12 cellular contexts compared by ENCODE assay signal in the genomic region with DNA sequence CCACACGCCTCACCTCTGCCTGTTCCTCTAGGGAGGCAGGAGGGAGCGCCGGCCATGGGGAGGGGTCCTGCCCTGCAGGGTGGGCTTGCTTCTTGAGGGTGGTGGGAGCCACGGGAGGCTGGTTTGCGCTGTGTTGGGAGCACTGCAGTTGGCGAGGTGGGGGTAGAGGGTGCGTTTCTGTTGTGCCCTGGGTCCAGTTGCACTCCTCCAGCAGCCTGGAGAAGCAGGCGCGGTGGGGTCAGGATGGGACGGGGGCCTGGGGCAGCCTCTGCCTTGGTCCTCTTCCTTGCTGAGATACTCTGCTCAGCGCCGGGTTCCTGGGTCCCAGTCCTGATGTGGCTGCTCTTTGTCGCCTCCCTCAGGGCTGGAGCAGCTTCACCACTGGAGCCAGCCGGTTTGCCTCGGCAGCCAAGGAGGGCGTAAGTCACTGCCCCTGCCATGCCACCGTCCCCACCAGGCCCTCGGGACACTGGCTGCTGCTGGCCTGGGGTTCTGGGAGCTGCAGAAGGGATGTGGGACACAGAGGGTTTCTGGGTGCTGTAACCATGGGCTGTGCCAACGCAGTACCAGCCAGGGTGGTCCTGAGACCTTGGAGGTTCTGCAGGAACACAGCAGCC. TPM values are rescaled to one million over a fixed set of nuclear protein-coding genes. Genes with fewer than 3 reads are reported as not detected.
DNase-seq lines count a peak whose midpoint lies in the region; ATAC-seq and TF ChIP-seq lines count a peak whose summit lies in the region.
"Had no signal": no experiment of that assay in that cellular context is flagged by ENCODE, and none has a peak within 500 bp of the region (broad histone marks: within the 10 kb centered on the region; RNA-seq: fewer than 3 reads in every experiment).

No MANE protein-coding gene starts in this region.

- H3K36me3 Mint-ChIP-seq in Calu3 (ENCODE audit: insufficient read depth, unreplicated experiment) (peaks cover 60% of the 10 kb centered on the region), mesothelial cell of epicardium (peaks cover 2% of the 10 kb centered on the region)

- H3K4me1 Mint-ChIP-seq in Calu3 (ENCODE audit: low read depth, unreplicated experiment) (no peaks in the 10 kb centered on the region), mesothelial cell of epicardium (no peaks in the 10 kb centered on the region)

- H3K9me3 Mint-ChIP-seq in Calu3 (ENCODE audit: low read depth, unreplicated experiment) (no peaks in the 10 kb centered on the region), mesothelial cell of epicardium (no peaks in the 10 kb centered on the region)

- intact Hi-C loops in Calu3 (cut with micrococcal nuclease; ENCODE audit: unreplicated experiment), result no loop called here
- intact Hi-C loops in HCT116 (cut with micrococcal nuclease), result no loop called here

- H3K36me3 ChIP-seq in HCT116 (ENCODE audit: control insufficient read depth in 1 of 2, insufficient read depth in 2 of 2, low read length in 2 of 2), result peaks cover 29 to 35% of the 10 kb centered on the region in 2 experiments

- no TSS peak for BruUV-seq in Calu3 (replicated peaks; lab: Mats Ljungman, UMichigan)
- no TSS peak for BruUV-seq in HCT116 (replicated peaks; lab: Mats Ljungman, UMichigan)

- H3K4me3 Mint-ChIP-seq in Calu3 (ENCODE audit: low read depth, unreplicated experiment), result no peak overlapping the region
- no peak overlapping the region for H3K4me3 Mint-ChIP-seq in mesothelial cell of epicardium

- CTCF ChIA-PET in Calu3 (lab: Charles Lee), result interaction anchor here (1.7 kb wide), 1 partner anchor 57 kb away, joined by 6 read pairs; no protein-coding TSS in a partner anchor
- CTCF ChIA-PET in HCT116 (lab: Charles Lee), result interaction anchor here (1.8 kb wide), 1 partner anchor 57 kb away, joined by 10 read pairs; no protein-coding TSS in a partner anchor

- ATAC-seq in HCT116, result peak; percentile 80
- no peak for ATAC-seq in GM19463 (IDR thresholded peaks at IDR 0.05; ENCODE audit: unreplicated experiment)

- H3K27me3 ChIP-seq in HCT116 (ENCODE audit: insufficient read depth, low read length), result no peaks in the 10 kb centered on the region
- H3K27me3 ChIP-seq: stomach had no signal

- H3K27me3 Mint-ChIP-seq in Calu3 (ENCODE audit: unreplicated experiment), result no peaks in the 10 kb centered on the region
- H3K27me3 Mint-ChIP-seq in mesothelial cell of epicardium (ENCODE audit: low read depth), result no peaks in the 10 kb centered on the region

- no peaks in the 10 kb centered on the region for H4K20me1 ChIP-seq in HCT116 (ENCODE audit: insufficient read depth)

- no peak overlapping the region for H3K9ac ChIP-seq in HCT116 (ENCODE audit: low read length)

- RAD21 ChIA-PET in HCT116 (lab: Charles Lee; ENCODE audit: low non-redundant PET in 1 of 2, low total read pairs in 2 of 2, uncharacterized antibody in 2 of 2, unreplicated experiment in 2 of 2), result interaction anchor here in 1 of 2 experiments (1.0 kb wide), 1 partner anchor 58 kb away, joined by 3 read pairs; no protein-coding TSS in a partner anchor

- DNase-seq in Calu3, result no peak
- no peak for DNase-seq in HCT116 (ENCODE audit: low read depth, low spot score)
- DNase-seq in left kidney (ENCODE audit: low read depth, low spot score), result peak; percentile 30
- DNase-seq in mesothelial cell of epicardium (ENCODE audit: low spot score in 2 of 2, unreplicated experiment in 2 of 2), result no peak
- no peak for DNase-seq in activated T-cell treated with anti-CD3 and anti-CD28 coated beads, Interleukin-2, amount 50 U/mL, for 48 hours
- no peak for DNase-seq in SHP77 (lab: John Stamatoyannopoulos, UW)
- DNase-seq: head of caudate nucleus, NCI-H1930, stomach had no signal

- TF ChIP-seq CTCF in Calu3 (IDR thresholded peaks at IDR 0.05; ENCODE audit: unreplicated experiment) (peak; percentile 30), HCT116 (IDR thresholded peaks at IDR 0.05 in 2 of 3, conservative IDR thresholded peaks at IDR 0.05 in 1 of 3; ENCODE audit: borderline replicate concordance in 1 of 3, insufficient read depth in 1 of 3, low read depth in 2 of 3, low read length in 2 of 3) (peak in 2 of 3 experiments; percentile 55 to 56; a peak in 3 of 6 replicates), VCaP (conservative IDR thresholded peaks at IDR 0.05) (peak; percentile 58), mesothelial cell of epicardium (IDR thresholded peaks at IDR 0.05; ENCODE audit: unreplicated experiment) (no peak)

- no peak overlapping the region for H3K4me3 ChIP-seq in HCT116 (replicated peaks in 1 of 2; ENCODE audit: low read depth in 1 of 2, low read length in 2 of 2)
- H3K4me3 ChIP-seq: SK-N-MC, stomach had no signal

- no peaks in the 10 kb centered on the region for H3K9me2 ChIP-seq in HCT116 (ENCODE audit: insufficient read depth)

- H3K27ac ChIP-seq in HCT116 (ENCODE audit: low read depth, low read length) (no peak overlapping the region), VCaP (no peak overlapping the region)
- H3K27ac ChIP-seq: SK-N-MC, stomach had no signal

- no peak overlapping the region for H2AFZ ChIP-seq in HCT116 (ENCODE audit: low read depth, low read length, poor library complexity, severe bottlenecking)

- no peak for TF ChIP-seq RAD21 in HCT116 (IDR thresholded peaks at IDR 0.05; ENCODE audit: low read depth)

- POLR2A ChIA-PET in HCT116 (lab: Charles Lee), result interaction anchor here (1.4 kb wide), 1 partner anchor 8 kb away, joined by 3 read pairs; a partner anchor contains a TSS

- H3K27ac Mint-ChIP-seq in Calu3 (ENCODE audit: unreplicated experiment) (no peak overlapping the region), mesothelial cell of epicardium (no peak overlapping the region)

- no peak for TF ChIP-seq POLR2A in HCT116 (IDR thresholded peaks at IDR 0.05; ENCODE audit: borderline replicate concordance, extremely low read depth, insufficient read depth, insufficient read length)

- H3K4me2 ChIP-seq in HCT116 (ENCODE audit: low read length), result no peak overlapping the region

- H3K9me3 ChIP-seq in HCT116 (ENCODE audit: control insufficient read depth in 1 of 2, insufficient read depth in 1 of 2, low read depth in 1 of 2, low read length in 2 of 2), result no peaks in the 10 kb centered on the region
- H3K9me3 ChIP-seq: stomach had no signal

- H3K4me1 ChIP-seq in HCT116 (ENCODE audit: control insufficient read depth in 1 of 2, insufficient read depth in 2 of 2, low read length in 2 of 2), result no peaks in the 10 kb centered on the region
- H3K4me1 ChIP-seq: stomach had no signal

- peaks cover 17% of the 10 kb centered on the region for H3K79me2 ChIP-seq in HCT116 (ENCODE audit: insufficient read depth, low read length)

TF ChIP-seq in HCT116, 20 proteins besides CTCF, POLR2A, EP300 and RAD21 (continues in another document):
- TF ChIP-seq, protein P1, sequence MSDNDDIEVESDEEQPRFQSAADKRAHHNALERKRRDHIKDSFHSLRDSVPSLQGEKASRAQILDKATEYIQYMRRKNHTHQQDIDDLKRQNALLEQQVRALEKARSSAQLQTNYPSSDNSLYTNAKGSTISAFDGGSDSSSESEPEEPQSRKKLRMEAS (IDR thresholded peaks at IDR 0.05), result no peak
- no peak for TF ChIP-seq EGR1 (IDR thresholded peaks at IDR 0.05; ENCODE audit: low read depth)
- TF ChIP-seq TCF7L2 (IDR thresholded peaks at IDR 0.05; ENCODE audit: borderline replicate concordance, extremely low read depth, insufficient read depth, insufficient read length), result no peak
- TF ChIP-seq SRF (IDR thresholded peaks at IDR 0.05; ENCODE audit: low read depth), result no peak
- no peak for TF ChIP-seq ZFX (IDR thresholded peaks at IDR 0.05)
- no peak for TF ChIP-seq CBX3 (IDR thresholded peaks at IDR 0.05; ENCODE audit: low read depth)
- TF ChIP-seq, protein P2, sequence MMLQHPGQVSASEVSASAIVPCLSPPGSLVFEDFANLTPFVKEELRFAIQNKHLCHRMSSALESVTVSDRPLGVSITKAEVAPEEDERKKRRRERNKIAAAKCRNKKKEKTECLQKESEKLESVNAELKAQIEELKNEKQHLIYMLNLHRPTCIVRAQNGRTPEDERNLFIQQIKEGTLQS (IDR thresholded peaks at IDR 0.05), result no peak
- TF ChIP-seq ELF1 (IDR thresholded peaks at IDR 0.05; ENCODE audit: borderline replicate concordance, low read depth), result no peak
- no peak for TF ChIP-seq YY1 (IDR thresholded peaks at IDR 0.05; ENCODE audit: extremely low read depth, insufficient replicate concordance, low read depth, low read length)
- no peak for TF ChIP-seq ZNF274 (IDR thresholded peaks at IDR 0.05; ENCODE audit: low read depth, low read length)
- no peak for TF ChIP-seq CEBPB (IDR thresholded peaks at IDR 0.05; ENCODE audit: low read depth)
- TF ChIP-seq SIN3A (IDR thresholded peaks at IDR 0.05; ENCODE audit: low read depth), result no peak
- TF ChIP-seq, protein P3, sequence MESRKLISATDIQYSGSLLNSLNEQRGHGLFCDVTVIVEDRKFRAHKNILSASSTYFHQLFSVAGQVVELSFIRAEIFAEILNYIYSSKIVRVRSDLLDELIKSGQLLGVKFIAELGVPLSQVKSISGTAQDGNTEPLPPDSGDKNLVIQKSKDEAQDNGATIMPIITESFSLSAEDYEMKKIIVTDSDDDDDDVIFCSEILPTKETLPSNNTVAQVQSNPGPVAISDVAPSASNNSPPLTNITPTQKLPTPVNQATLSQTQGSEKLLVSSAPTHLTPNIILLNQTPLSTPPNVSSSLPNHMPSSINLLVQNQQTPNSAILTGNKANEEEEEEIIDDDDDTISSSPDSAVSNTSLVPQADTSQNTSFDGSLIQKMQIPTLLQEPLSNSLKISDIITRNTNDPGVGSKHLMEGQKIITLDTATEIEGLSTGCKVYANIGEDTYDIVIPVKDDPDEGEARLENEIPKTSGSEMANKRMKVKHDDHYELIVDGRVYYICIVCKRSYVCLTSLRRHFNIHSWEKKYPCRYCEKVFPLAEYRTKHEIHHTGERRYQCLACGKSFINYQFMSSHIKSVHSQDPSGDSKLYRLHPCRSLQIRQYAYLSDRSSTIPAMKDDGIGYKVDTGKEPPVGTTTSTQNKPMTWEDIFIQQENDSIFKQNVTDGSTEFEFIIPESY (IDR thresholded peaks at IDR 0.05; ENCODE audit: extremely low read depth, insufficient replicate concordance, low read length), result no peak
- TF ChIP-seq EZH2phosphoT487 (IDR thresholded peaks at IDR 0.05; ENCODE audit: borderline replicate concordance), result no peak

RNA-seq across cellular contexts. Expression of a gene that starts 8.4 kb away (rescaled TPM):
- total RNA-seq in Calu3 (2022) (127 and 146 TPM in 2 replicates), HCT116 (2021; ENCODE audit: unreplicated experiment) (94.4 TPM), mesothelial cell of epicardium (193 to 210 TPM (median 208 TPM) in 3 replicates)
- polyA plus RNA-seq in HCT116 (2012), result 62.4 and 87.4 TPM in 2 replicates

RNA-seq across cellular contexts. Expression of a gene that starts 11.9 kb away (rescaled TPM):
- total RNA-seq in Calu3 (2022) (0.44 TPM in 1 of 2 replicates, not detected in the other), HCT116 (2021; ENCODE audit: unreplicated experiment) (0.34 TPM), mesothelial cell of epicardium (0.16 to 0.25 TPM in 2 of 3 replicates, not detected in the other)
- 0.07 and 0.25 TPM in 2 replicates for polyA plus RNA-seq in HCT116 (2012)

RNA-seq across cellular contexts. Expression of a gene that starts 26.8 kb away (rescaled TPM):
- total RNA-seq in Calu3 (2022) (not detected in 2 replicates), HCT116 (2021; ENCODE audit: unreplicated experiment) (not detected), mesothelial cell of epicardium (16.1 to 18.4 TPM (median 16.8 TPM) in 3 replicates)
- not detected in 2 replicates for polyA plus RNA-seq in HCT116 (2012)

RNA-seq across cellular contexts. Expression of a gene that starts 45.3 kb away (rescaled TPM):
- total RNA-seq in Calu3 (2022), result 0.26 TPM in 1 of 2 replicates, not detected in the other
- 0.96 TPM for total RNA-seq in HCT116 (2021; ENCODE audit: unreplicated experiment)
- polyA plus RNA-seq in HCT116 (2012), result 0.68 and 0.84 TPM in 2 replicates
- 0.36 to 0.84 TPM (median 0.50 TPM) in 3 replicates for total RNA-seq in mesothelial cell of epicardium
- total RNA-seq: stomach had no signal
- polyA plus RNA-seq: stomach had no signal

Comparison
In these comparisons a context has a peak if more than half of its experiments do, and no peak if none do; other contexts are left out.
1. RNA of a gene that starts 26.8 kb away (total RNA-seq): 16.1 to 18.4 TPM in mesothelial cell of epicardium; not detected in HCT116 (single experiment) and not detected in Calu3; every median in the first group is over 10 times any median in the second.